Comparison of ENCODE assay signal across 8 cellular contexts in the genomic region with DNA sequence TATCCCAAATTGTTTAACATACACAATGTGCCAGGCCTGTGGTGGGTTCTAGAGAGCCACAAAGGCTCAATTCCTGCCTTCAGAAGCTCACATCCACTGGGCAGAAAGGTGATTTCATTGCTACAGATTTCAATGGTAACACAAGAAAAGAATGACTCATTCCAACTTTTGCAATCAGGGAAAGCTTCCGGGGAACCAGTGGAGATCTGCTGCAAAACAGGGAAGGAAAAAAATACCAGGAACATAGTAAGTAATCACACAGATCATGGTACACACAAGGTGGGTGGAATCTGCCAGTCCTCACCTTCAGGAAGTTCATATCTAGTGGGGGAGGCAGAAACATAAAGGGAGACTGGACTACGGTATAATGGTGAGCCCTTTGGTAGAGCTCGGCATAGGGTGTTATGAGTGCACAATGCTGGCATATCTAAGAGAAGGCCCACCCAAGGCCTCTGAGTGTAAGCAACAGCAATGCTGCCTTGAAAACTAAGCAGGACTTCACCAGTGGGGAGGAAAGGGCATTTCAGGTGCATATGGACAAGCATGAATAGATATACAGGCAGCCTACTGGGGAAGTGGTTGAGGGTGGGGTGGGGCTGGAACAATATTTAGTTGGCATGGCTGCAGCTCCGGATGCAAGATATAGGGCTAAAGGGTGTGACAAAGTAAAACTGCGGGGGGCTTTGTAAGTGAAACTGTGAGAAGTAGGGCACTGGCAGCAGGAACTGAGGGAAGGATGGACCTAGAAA. TPM values are rescaled to one million over a fixed set of nuclear protein-coding genes. Genes with fewer than 3 reads are reported as not detected.
DNase-seq lines count a peak whose midpoint lies in the region; ATAC-seq and TF ChIP-seq lines count a peak whose summit lies in the region.

No MANE protein-coding gene starts in this region.

- no peak overlapping the region for H3K27ac ChIP-seq in GM23248
- peak overlapping the region; percentile 77 for H3K27ac ChIP-seq in colonic mucosa

- no peaks in the 10 kb centered on the region for H3F3A ChIP-seq in GM23248 (ENCODE audit: insufficient read depth)

- no peaks in the 10 kb centered on the region for H3K79me2 ChIP-seq in GM23248 (ENCODE audit: insufficient read depth)

- 79 to 89% methylated on average over 5 of the region's 5 CpGs for WGBS in GM23248 (ENCODE audit: low coverage in 1 of 2, low lambda C conversion rate in 2 of 2, missing lambda C conversion rate in 2 of 2), 2 experiments

- H3K27me3 ChIP-seq in GM23248 (replicated peaks; ENCODE audit: insufficient read depth) (no peaks in the 10 kb centered on the region), colonic mucosa (no peaks in the 10 kb centered on the region)

- no peaks in the 10 kb centered on the region; the same call in 1 of the 2 replicates for H3K4me1 ChIP-seq in GM23248 (ENCODE audit: insufficient read depth)
- H3K4me1 ChIP-seq in colonic mucosa, result peaks cover 12% of the 10 kb centered on the region

- no peak for TF ChIP-seq CTCF in colonic mucosa (IDR thresholded peaks at IDR 0.05)

- H3K9me3 Mint-ChIP-seq in natural killer cell treated with Interleukin-12 subunit alpha and Interleukin-12 subunit beta and Interleukin-15 and Interleukin-18, amount 100 ng/mL, for 72 hours, result peaks cover 3% of the 10 kb centered on the region

- H4K20me1 ChIP-seq in GM23248 (ENCODE audit: insufficient read depth), result no peaks in the 10 kb centered on the region

- H2AFZ ChIP-seq in GM23248, result no peak overlapping the region

- peak overlapping the region; percentile 81 for H3K4me3 Mint-ChIP-seq in natural killer cell treated with Interleukin-12 subunit alpha and Interleukin-12 subunit beta and Interleukin-15 and Interleukin-18, amount 100 ng/mL, for 72 hours

- H3K27me3 Mint-ChIP-seq in natural killer cell treated with Interleukin-12 subunit alpha and Interleukin-12 subunit beta and Interleukin-15 and Interleukin-18, amount 100 ng/mL, for 72 hours, result no peaks in the 10 kb centered on the region

- H3K36me3 Mint-ChIP-seq in natural killer cell treated with Interleukin-12 subunit alpha and Interleukin-12 subunit beta and Interleukin-15 and Interleukin-18, amount 100 ng/mL, for 72 hours, result no peaks in the 10 kb centered on the region

- in situ Hi-C loops in GM23248 (cut with MboI), result no loop called here

- intact Hi-C loops in colonic mucosa (cut with DNase I), result no loop called here

- H3K9ac ChIP-seq in GM23248 (no peak overlapping the region), colonic mucosa (ENCODE audit: low read depth in 2 of 2, low read length in 2 of 2) (peak overlapping the region in 1 of 2 donors; percentile 54)

- H3K9me3 ChIP-seq in GM23248 (ENCODE audit: low read depth) (no peaks in the 10 kb centered on the region), colonic mucosa (no peaks in the 10 kb centered on the region)

- DNase-seq in GM23248 (peak; percentile 63), T follicular helper cell (ENCODE audit: low read depth) (peak; percentile 32), colonic mucosa (peak; percentile 65), SK-N-DZ (ENCODE audit: low spot score) (no peak), NCI-H2227 treated with DMSO at 0.1 percent for 48 hours (lab: John Stamatoyannopoulos, UW) (no peak), amniotic stem cell (lab: John Stamatoyannopoulos, UW) (no peak), SKM-1 (lab: John Stamatoyannopoulos, UW; ENCODE audit: unreplicated experiment) (no peak)
- DNase-seq in natural killer cell treated with Interleukin-12 subunit alpha and Interleukin-12 subunit beta and Interleukin-15 and Interleukin-18, amount 100 ng/mL, for 72 hours (ENCODE audit: low spot score), result no peak

- no peak overlapping the region for H3K4me2 ChIP-seq in GM23248 (ENCODE audit: unreplicated experiment)

- no peaks in the 10 kb centered on the region for H3K9me2 ChIP-seq in GM23248 (ENCODE audit: insufficient read depth)

- H3K36me3 ChIP-seq in GM23248 (ENCODE audit: low read depth), result no peaks in the 10 kb centered on the region
- no peaks in the 10 kb centered on the region for H3K36me3 ChIP-seq in colonic mucosa

- H3K4me3 ChIP-seq in GM23248, result no peak overlapping the region
- no peak overlapping the region for H3K4me3 ChIP-seq in colonic mucosa

- peaks cover 55 to 62% of the 10 kb centered on the region in 2 donors for H3K4me1 Mint-ChIP-seq in natural killer cell treated with Interleukin-12 subunit alpha and Interleukin-12 subunit beta and Interleukin-15 and Interleukin-18, amount 100 ng/mL, for 72 hours (ENCODE audit: low read depth in 2 of 2)

- no peak overlapping the region for H3K27ac Mint-ChIP-seq in natural killer cell treated with Interleukin-12 subunit alpha and Interleukin-12 subunit beta and Interleukin-15 and Interleukin-18, amount 100 ng/mL, for 72 hours

- peak; percentile 59 to 76 for ATAC-seq in natural killer cell treated with Interleukin-12 subunit alpha and Interleukin-12 subunit beta and Interleukin-15 and Interleukin-18, amount 100 ng/mL, for 72 hours

RNA-seq across cellular contexts. Expression of a gene that starts 24.2 kb away (rescaled TPM):
- not detected in 2 replicates for total RNA-seq in GM23248 (2014; rRNA removed; shearing (Covaris generic))
- 0.01 and 0.05 TPM in 2 replicates for polyA plus RNA-seq in GM23248 (2016; fragmentation: Nextera tagmentation; extraction: Ambion mirVana)
- total RNA-seq in colonic mucosa, result 10 to 100 TPM; 22.5 to 26.8 TPM
- total RNA-seq in natural killer cell treated with Interleukin-12 subunit alpha and Interleukin-12 subunit beta and Interleukin-15 and Interleukin-18, amount 100 ng/mL, for 72 hours, result 10 to 100 TPM; 11.6 to 24.0 TPM
- polyA plus RNA-seq in SK-N-DZ (2014; cell fraction: cytosol; rRNA removed), result 1.9 and 2.5 TPM in 2 replicates
- 1.1 and 1.6 TPM in 2 replicates for polyA plus RNA-seq in SK-N-DZ (2014; cell fraction: nucleus; rRNA removed)

Comparison
In these comparisons a context has a peak if more than half of its experiments do, and no peak if none do; other contexts are left out.
1. DNase-seq: peak in GM23248 (single experiment), T follicular helper cell (single experiment) and colonic mucosa (single experiment); none in natural killer cell treated with Interleukin-12 subunit alpha and Interleukin-12 subunit beta and Interleukin-15 and Interleukin-18, amount 100 ng/mL, for 72 hours (single experiment), SK-N-DZ (single experiment), NCI-H2227 treated with DMSO at 0.1 percent for 48 hours (single experiment), amniotic stem cell (single experiment) and SKM-1 (single experiment).
2. RNA of a gene that starts 24.2 kb away (total RNA-seq): 22.5 to 26.8 TPM in colonic mucosa and 11.6 to 24.0 TPM in natural killer cell treated with Interleukin-12 subunit alpha and Interleukin-12 subunit beta and Interleukin-15 and Interleukin-18, amount 100 ng/mL, for 72 hours; not detected in GM23248; every median in the first group is over 10 times any median in the second.